16 cellular contexts compared by ENCODE assay signal in genomic region chr19:10555613-10555979, GRCh38. TPM values are rescaled to one million over a fixed set of nuclear protein-coding genes. Genes with fewer than 3 reads are reported as not detected.
DNase-seq lines count a peak whose midpoint lies in the region; ATAC-seq and TF ChIP-seq lines count a peak whose summit lies in the region.
"Had no signal": no experiment of that assay in that cellular context is flagged by ENCODE, and none has a peak within 500 bp of the region (broad histone marks: within the 10 kb centered on the region; RNA-seq: fewer than 3 reads in every experiment).

No MANE protein-coding gene starts in this region.

- CTCF ChIA-PET in activated CD4-positive, alpha-beta T cell treated with anti-CD3 and anti-CD28 coated beads, Interleukin-2, amount 10 ng/mL, durations not matched to agents 7 days and 5 days (lab: Charles Lee): interaction anchor here (0.6 to 2.3 kb wide), 6 partner anchors 10 to 738 kb away, joined by 3 to 8 read pairs (median 4); partner anchors contain the start of gene KRI1
- CTCF ChIA-PET in HEK293 (lab: Yijun Ruan, JAX): interaction anchor here (1.8 kb wide), 1 partner anchor 13 kb away, joined by 4 read pairs; no protein-coding TSS in a partner anchor

- H3K27ac Mint-ChIP-seq in activated CD4-positive, alpha-beta T cell treated with anti-CD3 and anti-CD28 coated beads, Interleukin-2, amount 10 ng/mL, durations not matched to agents 7 days and 5 days: peak overlapping the region; percentile 96
- H3K27ac Mint-ChIP-seq in activated T-helper 17 cell treated with anti-CD3 and anti-CD28 coated beads, Interleukin-2, amount 50 U/mL, for 72 hours: peak overlapping the region; percentile 54
- H3K27ac Mint-ChIP-seq: WTC11 had no signal

- H3K36me3 ChIP-seq in HEK293 (ENCODE audit: control insufficient read depth in 2 of 2, insufficient read depth in 1 of 2, low read length in 2 of 2) (peaks cover 28 to 90% of the 10 kb centered on the region in 2 experiments; a peak in 2 of 3 replicates), neutrophil (peaks cover 75% of the 10 kb centered on the region)

- POLR2A ChIA-PET in activated CD4-positive, alpha-beta T cell treated with anti-CD3 and anti-CD28 coated beads, Interleukin-2, amount 10 ng/mL, durations not matched to agents 7 days and 5 days (lab: Charles Lee): no interaction called here
- POLR2A ChIA-PET in HEK293 (lab: Yijun Ruan, JAX): interaction anchor here (0.6 to 2.3 kb wide), 3 partner anchors 10 to 14 kb away, joined by 3 to 7 read pairs (median 3); partner anchors contain the start of genes CDKN2D and KRI1

- H3K36me3 Mint-ChIP-seq in activated CD4-positive, alpha-beta T cell treated with anti-CD3 and anti-CD28 coated beads, Interleukin-2, amount 10 ng/mL, durations not matched to agents 7 days and 5 days (ENCODE audit: low read depth): peaks cover 75% of the 10 kb centered on the region
- peaks cover 95% of the 10 kb centered on the region for H3K36me3 Mint-ChIP-seq in activated T-helper 17 cell treated with anti-CD3 and anti-CD28 coated beads, Interleukin-2, amount 50 U/mL, for 72 hours (ENCODE audit: low read depth)

- no peaks in the 10 kb centered on the region for H3K27me3 Mint-ChIP-seq in activated CD4-positive, alpha-beta T cell treated with anti-CD3 and anti-CD28 coated beads, Interleukin-2, amount 10 ng/mL, durations not matched to agents 7 days and 5 days
- no peaks in the 10 kb centered on the region for H3K27me3 Mint-ChIP-seq in activated T-helper 17 cell treated with anti-CD3 and anti-CD28 coated beads, Interleukin-2, amount 50 U/mL, for 72 hours

- no peaks in the 10 kb centered on the region for H3K4me1 ChIP-seq in HEK293 (ENCODE audit: control insufficient read depth, insufficient read depth, low read length)
- peaks cover 8 to 12% of the 10 kb centered on the region in 2 experiments for H3K4me1 ChIP-seq in neutrophil (ENCODE audit: control insufficient read depth in 1 of 2, insufficient read depth in 1 of 2, low read depth in 1 of 2, low read length in 1 of 2)
- H3K4me1 ChIP-seq: thyroid gland had no signal

- no peak for ATAC-seq in activated T-helper 17 cell treated with anti-CD3 and anti-CD28 coated beads, Interleukin-2, amount 50 U/mL, for 72 hours (replicated peaks)
- ATAC-seq in HG03097 (IDR thresholded peaks at IDR 0.05; ENCODE audit: low FRiP score, unreplicated experiment): no peak
- ATAC-seq: left lobe of liver, WTC11 had no signal

- DNase-seq in activated CD4-positive, alpha-beta T cell treated with anti-CD3 and anti-CD28 coated beads, Interleukin-2, amount 10 ng/mL, durations not matched to agents 7 days and 5 days: no peak
- DNase-seq in activated CD4-positive, alpha-beta T cell treated with anti-CD3 and anti-CD28 coated beads for 1 hour: no peak
- no peak for DNase-seq in activated CD4-positive, CD25-positive, alpha-beta regulatory T cell treated with anti-CD3 and anti-CD28 coated beads, Interleukin-2, amount 50 U/mL, for 72 hours
- no peak for DNase-seq in iPS-NIHi7 (ENCODE audit: extremely low spot score)
- DNase-seq: ACHN, hypothalamus, Karpas-422, NCI-H1694, thyroid gland had no signal

- TF ChIP-seq CTCF in HEK293 (tag by site-specific recombination; IDR thresholded peaks at IDR 0.05) (no peak), neutrophil (IDR thresholded peaks at IDR 0.05) (no peak)

- H3K4me3 ChIP-seq in HEK293 (ENCODE audit: low read depth, low read length) (no peak overlapping the region), neutrophil (ENCODE audit: low read depth in 1 of 2, low read length in 1 of 2) (no peak overlapping the region)
- H3K4me3 ChIP-seq: thyroid gland had no signal

- H3K27ac ChIP-seq in HEK293 (ENCODE audit: extremely low read depth, low read depth, low read length): no peak overlapping the region
- H3K27ac ChIP-seq in neutrophil: peak overlapping the region; percentile 36
- H3K27ac ChIP-seq: thyroid gland had no signal

- no peaks in the 10 kb centered on the region for H3K9me3 Mint-ChIP-seq in activated CD4-positive, alpha-beta T cell treated with anti-CD3 and anti-CD28 coated beads, Interleukin-2, amount 10 ng/mL, durations not matched to agents 7 days and 5 days
- H3K9me3 Mint-ChIP-seq in activated T-helper 17 cell treated with anti-CD3 and anti-CD28 coated beads, Interleukin-2, amount 50 U/mL, for 72 hours: no peaks in the 10 kb centered on the region
- H3K9me3 Mint-ChIP-seq: WTC11 had no signal

- H3K9me3 ChIP-seq in HEK293 (ENCODE audit: control insufficient read depth, insufficient read depth, low read depth, low read length) (no peaks in the 10 kb centered on the region), neutrophil (no peaks in the 10 kb centered on the region)
- H3K9me3 ChIP-seq: thyroid gland had no signal

- no peak overlapping the region for H3K4me3 Mint-ChIP-seq in activated CD4-positive, alpha-beta T cell treated with anti-CD3 and anti-CD28 coated beads, Interleukin-2, amount 10 ng/mL, durations not matched to agents 7 days and 5 days
- H3K4me3 Mint-ChIP-seq in activated T-helper 17 cell treated with anti-CD3 and anti-CD28 coated beads, Interleukin-2, amount 50 U/mL, for 72 hours: no peak overlapping the region
- H3K4me3 Mint-ChIP-seq: WTC11 had no signal

- peaks cover 59% of the 10 kb centered on the region for H3K4me1 Mint-ChIP-seq in activated CD4-positive, alpha-beta T cell treated with anti-CD3 and anti-CD28 coated beads, Interleukin-2, amount 10 ng/mL, durations not matched to agents 7 days and 5 days
- H3K4me1 Mint-ChIP-seq in activated T-helper 17 cell treated with anti-CD3 and anti-CD28 coated beads, Interleukin-2, amount 50 U/mL, for 72 hours: peaks cover 7% of the 10 kb centered on the region
- H3K4me1 Mint-ChIP-seq: WTC11 had no signal

- H3K27me3 ChIP-seq in neutrophil: no peaks in the 10 kb centered on the region
- H3K27me3 ChIP-seq: thyroid gland had no signal

TF ChIP-seq in HEK293, 187 proteins besides CTCF, POLR2A, EP300 and RAD21:
- TF ChIP-seq MEIS1 (CRISPR knock-in tag; IDR thresholded peaks at IDR 0.05; ENCODE audit: borderline replicate concordance): no peak
- no peak for TF ChIP-seq PATZ1 (tag by site-specific recombination; IDR thresholded peaks at IDR 0.05)
- 0 out of 2 replicates have a peak, but pooled peaks have one; percentile 32 for TF ChIP-seq PRDM4 (tag by site-specific recombination; IDR thresholded peaks at IDR 0.05)
- TF ChIP-seq ZXDB (tag by site-specific recombination; IDR thresholded peaks at IDR 0.05): no peak
- no peak for TF ChIP-seq ZNF155 (tag by site-specific recombination; IDR thresholded peaks at IDR 0.05)
- no peak for TF ChIP-seq ZNF549 (tag by site-specific recombination; IDR thresholded peaks at IDR 0.05)
- TF ChIP-seq ZNF514 (tag by site-specific recombination; IDR thresholded peaks at IDR 0.05): no peak

RNA-seq across cellular contexts. Expression of gene KRI1, which starts 10.2 kb away (rescaled TPM):
- 10 to 100 TPM; 68.1 to 78.4 TPM for total RNA-seq in activated CD4-positive, alpha-beta T cell treated with anti-CD3 and anti-CD28 coated beads, Interleukin-2, amount 10 ng/mL, durations not matched to agents 7 days and 5 days
- 10 to 100 TPM; 43.3 to 52.5 TPM for total RNA-seq in activated T-helper 17 cell treated with anti-CD3 and anti-CD28 coated beads, Interleukin-2, amount 50 U/mL, for 72 hours

RNA-seq across cellular contexts. Expression of gene ATG4D, which starts 11.9 kb away (rescaled TPM):
- 10 to 100 TPM; 40.0 to 41.4 TPM for total RNA-seq in activated CD4-positive, alpha-beta T cell treated with anti-CD3 and anti-CD28 coated beads, Interleukin-2, amount 10 ng/mL, durations not matched to agents 7 days and 5 days
- total RNA-seq in activated T-helper 17 cell treated with anti-CD3 and anti-CD28 coated beads, Interleukin-2, amount 50 U/mL, for 72 hours: 10 to 100 TPM; 27.4 to 37.8 TPM

RNA-seq across cellular contexts. Expression of gene CDKN2D, which starts 13.2 kb away (rescaled TPM):
- total RNA-seq in activated CD4-positive, alpha-beta T cell treated with anti-CD3 and anti-CD28 coated beads, Interleukin-2, amount 10 ng/mL, durations not matched to agents 7 days and 5 days: 10 to 100 TPM; 78.6 to 88.9 TPM
- total RNA-seq in activated T-helper 17 cell treated with anti-CD3 and anti-CD28 coated beads, Interleukin-2, amount 50 U/mL, for 72 hours: 10 to 100 TPM; 21.2 to 46.6 TPM

RNA-seq across cellular contexts. Expression of gene AP1M2, which starts 31.5 kb away (rescaled TPM):
- total RNA-seq in activated CD4-positive, alpha-beta T cell treated with anti-CD3 and anti-CD28 coated beads, Interleukin-2, amount 10 ng/mL, durations not matched to agents 7 days and 5 days: not detected
- total RNA-seq in activated T-helper 17 cell treated with anti-CD3 and anti-CD28 coated beads, Interleukin-2, amount 50 U/mL, for 72 hours: not detected
- total RNA-seq: dermis microvascular lymphatic vessel endothelial cell had no signal

RNA-seq across cellular contexts. Expression of gene S1PR5, which starts 38.3 kb away (rescaled TPM):
- total RNA-seq in activated CD4-positive, alpha-beta T cell treated with anti-CD3 and anti-CD28 coated beads, Interleukin-2, amount 10 ng/mL, durations not matched to agents 7 days and 5 days: not detected
- total RNA-seq in activated T-helper 17 cell treated with anti-CD3 and anti-CD28 coated beads, Interleukin-2, amount 50 U/mL, for 72 hours: under 1 TPM in 1 of 2 donors, not detected in 1; 0.11 TPM
- total RNA-seq: dermis microvascular lymphatic vessel endothelial cell had no signal
